In the genomic region with DNA sequence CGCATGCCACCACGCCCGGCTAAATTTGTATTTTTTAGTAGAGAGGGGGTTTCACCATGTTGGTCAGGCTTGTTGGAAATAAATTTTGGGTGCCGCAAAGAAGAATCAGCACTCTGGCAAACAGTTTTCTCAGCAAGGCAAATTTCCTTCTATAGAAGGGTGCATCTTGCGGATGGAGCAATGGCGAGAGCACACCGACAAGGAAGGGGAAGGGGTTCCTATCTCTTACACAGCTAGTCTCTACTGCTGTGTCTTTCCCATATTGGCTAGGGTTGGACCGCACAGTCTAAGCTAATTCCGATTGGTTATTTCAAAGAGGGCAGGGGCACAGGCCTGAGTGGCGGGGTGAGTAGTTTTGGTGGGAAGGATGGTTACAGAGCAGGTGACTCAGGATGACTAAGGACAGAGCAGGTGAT, we compare ENCODE assay signal across 2 cellular contexts.
TF ChIP-seq lines count a peak whose summit lies in the region.

No MANE protein-coding gene starts in this region.

TF ChIP-seq in K562, 482 proteins besides CTCF, POLR2A, EP300 and RAD21 (continues in another document):
- 0 out of 2 replicates have a peak, but pooled peaks have one; percentile 4 for TF ChIP-seq NFIC (IDR thresholded peaks at IDR 0.05)
- peak in 1 of 2 experiments; percentile 65 for TF ChIP-seq E2F6 (IDR thresholded peaks at IDR 0.05; ENCODE audit: borderline replicate concordance in 1 of 2, extremely low read depth in 1 of 2, insufficient read depth in 1 of 2, insufficient read length in 1 of 2, low read depth in 1 of 2, low read length in 1 of 2, poor library complexity in 1 of 2, severe bottlenecking in 1 of 2)
- peak; percentile 81; the same call in 1 of the 2 replicates for TF ChIP-seq TGIF2 (CRISPR knock-in tag; IDR thresholded peaks at IDR 0.05)
- no peak for TF ChIP-seq KLF6 (CRISPR knock-in tag; IDR thresholded peaks at IDR 0.05; ENCODE audit: borderline replicate concordance)
- peak; percentile 49 for TF ChIP-seq NFE2 (IDR thresholded peaks at IDR 0.05; ENCODE audit: low read depth)
- no peak for TF ChIP-seq HIVEP1 (CRISPR knock-in tag; IDR thresholded peaks at IDR 0.05)
- TF ChIP-seq TEAD1 (CRISPR knock-in tag; IDR thresholded peaks at IDR 0.05), result 0 out of 4 replicates have a peak, but pooled peaks of 1 of the 2 experiments have one; percentile 30
- peak; percentile 85; the same call in 1 of the 2 replicates for TF ChIP-seq CBX5 (IDR thresholded peaks at IDR 0.05; ENCODE audit: borderline replicate concordance, low read depth)
- TF ChIP-seq FOXP1 (CRISPR knock-in tag; IDR thresholded peaks at IDR 0.05), result 0 out of 2 replicates have a peak, but pooled peaks have one; percentile 64
- TF ChIP-seq, protein P1, sequence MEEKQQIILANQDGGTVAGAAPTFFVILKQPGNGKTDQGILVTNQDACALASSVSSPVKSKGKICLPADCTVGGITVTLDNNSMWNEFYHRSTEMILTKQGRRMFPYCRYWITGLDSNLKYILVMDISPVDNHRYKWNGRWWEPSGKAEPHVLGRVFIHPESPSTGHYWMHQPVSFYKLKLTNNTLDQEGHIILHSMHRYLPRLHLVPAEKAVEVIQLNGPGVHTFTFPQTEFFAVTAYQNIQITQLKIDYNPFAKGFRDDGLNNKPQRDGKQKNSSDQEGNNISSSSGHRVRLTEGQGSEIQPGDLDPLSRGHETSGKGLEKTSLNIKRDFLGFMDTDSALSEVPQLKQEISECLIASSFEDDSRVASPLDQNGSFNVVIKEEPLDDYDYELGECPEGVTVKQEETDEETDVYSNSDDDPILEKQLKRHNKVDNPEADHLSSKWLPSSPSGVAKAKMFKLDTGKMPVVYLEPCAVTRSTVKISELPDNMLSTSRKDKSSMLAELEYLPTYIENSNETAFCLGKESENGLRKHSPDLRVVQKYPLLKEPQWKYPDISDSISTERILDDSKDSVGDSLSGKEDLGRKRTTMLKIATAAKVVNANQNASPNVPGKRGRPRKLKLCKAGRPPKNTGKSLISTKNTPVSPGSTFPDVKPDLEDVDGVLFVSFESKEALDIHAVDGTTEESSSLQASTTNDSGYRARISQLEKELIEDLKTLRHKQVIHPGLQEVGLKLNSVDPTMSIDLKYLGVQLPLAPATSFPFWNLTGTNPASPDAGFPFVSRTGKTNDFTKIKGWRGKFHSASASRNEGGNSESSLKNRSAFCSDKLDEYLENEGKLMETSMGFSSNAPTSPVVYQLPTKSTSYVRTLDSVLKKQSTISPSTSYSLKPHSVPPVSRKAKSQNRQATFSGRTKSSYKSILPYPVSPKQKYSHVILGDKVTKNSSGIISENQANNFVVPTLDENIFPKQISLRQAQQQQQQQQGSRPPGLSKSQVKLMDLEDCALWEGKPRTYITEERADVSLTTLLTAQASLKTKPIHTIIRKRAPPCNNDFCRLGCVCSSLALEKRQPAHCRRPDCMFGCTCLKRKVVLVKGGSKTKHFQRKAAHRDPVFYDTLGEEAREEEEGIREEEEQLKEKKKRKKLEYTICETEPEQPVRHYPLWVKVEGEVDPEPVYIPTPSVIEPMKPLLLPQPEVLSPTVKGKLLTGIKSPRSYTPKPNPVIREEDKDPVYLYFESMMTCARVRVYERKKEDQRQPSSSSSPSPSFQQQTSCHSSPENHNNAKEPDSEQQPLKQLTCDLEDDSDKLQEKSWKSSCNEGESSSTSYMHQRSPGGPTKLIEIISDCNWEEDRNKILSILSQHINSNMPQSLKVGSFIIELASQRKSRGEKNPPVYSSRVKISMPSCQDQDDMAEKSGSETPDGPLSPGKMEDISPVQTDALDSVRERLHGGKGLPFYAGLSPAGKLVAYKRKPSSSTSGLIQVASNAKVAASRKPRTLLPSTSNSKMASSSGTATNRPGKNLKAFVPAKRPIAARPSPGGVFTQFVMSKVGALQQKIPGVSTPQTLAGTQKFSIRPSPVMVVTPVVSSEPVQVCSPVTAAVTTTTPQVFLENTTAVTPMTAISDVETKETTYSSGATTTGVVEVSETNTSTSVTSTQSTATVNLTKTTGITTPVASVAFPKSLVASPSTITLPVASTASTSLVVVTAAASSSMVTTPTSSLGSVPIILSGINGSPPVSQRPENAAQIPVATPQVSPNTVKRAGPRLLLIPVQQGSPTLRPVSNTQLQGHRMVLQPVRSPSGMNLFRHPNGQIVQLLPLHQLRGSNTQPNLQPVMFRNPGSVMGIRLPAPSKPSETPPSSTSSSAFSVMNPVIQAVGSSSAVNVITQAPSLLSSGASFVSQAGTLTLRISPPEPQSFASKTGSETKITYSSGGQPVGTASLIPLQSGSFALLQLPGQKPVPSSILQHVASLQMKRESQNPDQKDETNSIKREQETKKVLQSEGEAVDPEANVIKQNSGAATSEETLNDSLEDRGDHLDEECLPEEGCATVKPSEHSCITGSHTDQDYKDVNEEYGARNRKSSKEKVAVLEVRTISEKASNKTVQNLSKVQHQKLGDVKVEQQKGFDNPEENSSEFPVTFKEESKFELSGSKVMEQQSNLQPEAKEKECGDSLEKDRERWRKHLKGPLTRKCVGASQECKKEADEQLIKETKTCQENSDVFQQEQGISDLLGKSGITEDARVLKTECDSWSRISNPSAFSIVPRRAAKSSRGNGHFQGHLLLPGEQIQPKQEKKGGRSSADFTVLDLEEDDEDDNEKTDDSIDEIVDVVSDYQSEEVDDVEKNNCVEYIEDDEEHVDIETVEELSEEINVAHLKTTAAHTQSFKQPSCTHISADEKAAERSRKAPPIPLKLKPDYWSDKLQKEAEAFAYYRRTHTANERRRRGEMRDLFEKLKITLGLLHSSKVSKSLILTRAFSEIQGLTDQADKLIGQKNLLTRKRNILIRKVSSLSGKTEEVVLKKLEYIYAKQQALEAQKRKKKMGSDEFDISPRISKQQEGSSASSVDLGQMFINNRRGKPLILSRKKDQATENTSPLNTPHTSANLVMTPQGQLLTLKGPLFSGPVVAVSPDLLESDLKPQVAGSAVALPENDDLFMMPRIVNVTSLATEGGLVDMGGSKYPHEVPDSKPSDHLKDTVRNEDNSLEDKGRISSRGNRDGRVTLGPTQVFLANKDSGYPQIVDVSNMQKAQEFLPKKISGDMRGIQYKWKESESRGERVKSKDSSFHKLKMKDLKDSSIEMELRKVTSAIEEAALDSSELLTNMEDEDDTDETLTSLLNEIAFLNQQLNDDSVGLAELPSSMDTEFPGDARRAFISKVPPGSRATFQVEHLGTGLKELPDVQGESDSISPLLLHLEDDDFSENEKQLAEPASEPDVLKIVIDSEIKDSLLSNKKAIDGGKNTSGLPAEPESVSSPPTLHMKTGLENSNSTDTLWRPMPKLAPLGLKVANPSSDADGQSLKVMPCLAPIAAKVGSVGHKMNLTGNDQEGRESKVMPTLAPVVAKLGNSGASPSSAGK (IDR thresholded peaks at IDR 0.05), result 0 out of 2 replicates have a peak, but pooled peaks have one; percentile 24
- peak; percentile 85 for TF ChIP-seq ZNF184 (CRISPR knock-in tag; IDR thresholded peaks at IDR 0.05)

TF ChIP-seq in HEK293T, 16 proteins besides CTCF, POLR2A, EP300 and RAD21:
- TF ChIP-seq, protein P2, sequence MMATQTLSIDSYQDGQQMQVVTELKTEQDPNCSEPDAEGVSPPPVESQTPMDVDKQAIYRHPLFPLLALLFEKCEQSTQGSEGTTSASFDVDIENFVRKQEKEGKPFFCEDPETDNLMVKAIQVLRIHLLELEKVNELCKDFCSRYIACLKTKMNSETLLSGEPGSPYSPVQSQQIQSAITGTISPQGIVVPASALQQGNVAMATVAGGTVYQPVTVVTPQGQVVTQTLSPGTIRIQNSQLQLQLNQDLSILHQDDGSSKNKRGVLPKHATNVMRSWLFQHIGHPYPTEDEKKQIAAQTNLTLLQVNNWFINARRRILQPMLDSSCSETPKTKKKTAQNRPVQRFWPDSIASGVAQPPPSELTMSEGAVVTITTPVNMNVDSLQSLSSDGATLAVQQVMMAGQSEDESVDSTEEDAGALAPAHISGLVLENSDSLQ (IDR thresholded peaks at IDR 0.05), result no peak
- TF ChIP-seq FOXK2 (IDR thresholded peaks at IDR 0.05) (no peak), ZNF384 (IDR thresholded peaks at IDR 0.05) (no peak), BHLHE40 (IDR thresholded peaks at IDR 0.05; ENCODE audit: borderline replicate concordance) (no peak), SP1 (IDR thresholded peaks at IDR 0.05) (no peak)
